Comparison of ENCODE assay signal across 18 cellular contexts in the genomic region with DNA sequence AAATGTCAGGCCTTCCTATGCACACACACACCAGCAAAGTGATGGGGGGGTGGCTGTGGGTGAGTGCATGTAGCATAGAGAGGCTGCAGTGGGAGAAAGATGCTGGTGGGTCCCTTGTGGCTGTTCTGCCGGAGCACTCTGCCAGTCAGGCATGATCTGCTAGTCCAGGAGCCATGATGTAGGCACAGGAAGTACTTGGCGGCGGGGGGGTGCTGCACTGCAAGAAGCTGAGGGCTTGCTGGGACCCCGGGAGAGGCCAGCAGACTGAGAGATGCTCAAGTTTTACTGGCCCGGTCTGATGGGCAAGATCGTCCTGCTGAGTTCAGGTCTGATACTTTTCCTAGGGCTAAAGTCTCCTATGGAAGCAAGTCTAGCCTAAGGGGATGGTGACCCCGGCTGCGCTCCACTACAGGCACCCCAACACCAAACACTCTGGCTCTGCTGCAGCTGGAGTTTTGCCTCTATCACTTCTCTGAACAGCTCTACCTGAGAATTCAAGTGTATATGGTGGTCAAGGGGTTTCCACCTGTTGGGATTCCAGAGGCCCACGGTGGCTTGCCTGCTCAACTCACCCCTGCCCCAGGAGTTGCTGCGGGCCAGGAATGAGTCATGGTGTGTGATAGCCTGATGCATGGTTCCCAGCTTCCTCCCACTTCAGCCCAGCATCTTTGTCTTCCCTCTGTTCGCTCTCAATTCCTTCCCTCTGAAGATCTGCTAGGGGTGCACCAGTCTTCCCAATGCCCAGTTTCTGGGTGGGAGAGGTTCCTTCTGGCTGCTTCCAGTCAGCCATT.
DNase-seq lines count a peak whose midpoint lies in the region; ATAC-seq, FAIRE-seq and TF ChIP-seq lines count a peak whose summit lies in the region.
"Had no signal": no experiment of that assay in that cellular context is flagged by ENCODE, and none has a peak within 500 bp of the region (broad histone marks: within the 10 kb centered on the region; RNA-seq: fewer than 3 reads in every experiment).

No MANE protein-coding gene starts in this region.

- H3K36me3 ChIP-seq in K562 (ENCODE audit: control insufficient read depth, insufficient read depth, low read length) (no peaks in the 10 kb centered on the region), kidney (ENCODE audit: control insufficient read depth in 1 of 2, insufficient read depth in 2 of 2, low read length in 2 of 2) (no peaks in the 10 kb centered on the region)
- H3K36me3 ChIP-seq: BLaER1 had no signal

- POLR2A ChIA-PET in K562 (lab: Yijun Ruan, JAX), result no interaction called here

- no peak for FAIRE-seq in K562 (lab: Jason Lieb, UNC)
- no peak for FAIRE-seq in kidney (lab: Jason Lieb, UNC)
- FAIRE-seq: GM19239, HepG2, HTR-8/SVneo had no signal

- no peak for TF ChIP-seq EP300 in K562 (IDR thresholded peaks at IDR 0.05; ENCODE audit: low read length)

- intact Hi-C loops in left ventricle myocardium superior (cut with micrococcal nuclease), result no loop called here
- intact Hi-C loops in left cardiac atrium (cut with DNase I), result no loop called here
- intact Hi-C loops in K562 (cut with micrococcal nuclease), result no loop called here
- intact Hi-C loops in kidney (cut with DNase I), result no loop called here

- DNase-seq in left ventricle myocardium superior, result peak; percentile 11
- DNase-seq in left cardiac atrium, result no peak
- DNase-seq in K562 (ENCODE audit: extremely low read depth in 1 of 4, low spot score in 3 of 4), result no peak
- peak; percentile 54 for DNase-seq in kidney
- DNase-seq in NCI-H510A (lab: John Stamatoyannopoulos, UW), result no peak
- DNase-seq in NOMO-1 treated with dmso at 0.1 percent for 144 hours (lab: John Stamatoyannopoulos, UW; ENCODE audit: unreplicated experiment), result no peak
- no peak for DNase-seq in NCI-H226
- DNase-seq: 8988T; AML-193; Caco-2; CD8-positive, alpha-beta memory T cell; GF-D8; H9 had no signal

- TF ChIP-seq POLR2A in K562 (conservative IDR thresholded peaks at IDR 0.05), result no peak

- in situ Hi-C loops in K562 (cut with MboI), result no loop called here

- no TSS peak for BruUV-seq in K562 (replicated peaks; lab: Mats Ljungman, UMichigan)

- CTCF ChIA-PET in K562 (lab: Yijun Ruan, JAX; ENCODE audit: low intra/inter-chr PET ratio), result no interaction called here

- no peak overlapping the region for H3K27ac ChIP-seq in K562 (ENCODE audit: extremely low read depth, low read depth, low read length)
- no peak overlapping the region for H3K27ac ChIP-seq in kidney (ENCODE audit: low read depth in 2 of 2, low read length in 2 of 2)
- H3K27ac ChIP-seq: BLaER1 had no signal

- TF ChIP-seq RAD21 in K562 (CRISPR knock-in tag; conservative IDR thresholded peaks at IDR 0.05 in 1 of 2, IDR thresholded peaks at IDR 0.05 in 1 of 2), result no peak

- peak overlapping the region; percentile 62; the same call in 1 of the 2 replicates for H2AFZ ChIP-seq in K562 (ENCODE audit: low read depth, low read length)

- H3K9ac ChIP-seq in K562 (ENCODE audit: insufficient read depth in 1 of 2, low read depth in 2 of 2, low read length in 2 of 2), result no peak overlapping the region
- no peak overlapping the region for H3K9ac ChIP-seq in kidney (ENCODE audit: low read length in 2 of 2)
- H3K9ac ChIP-seq: BLaER1 had no signal

- H3K4me2 ChIP-seq in K562 (ENCODE audit: insufficient read depth, low read length), result no peak overlapping the region
- H3K4me2 ChIP-seq: BLaER1 had no signal

- no peaks in the 10 kb centered on the region for H3K27me3 ChIP-seq in K562 (ENCODE audit: control insufficient read depth in 2 of 2, insufficient read depth in 2 of 2, low read length in 2 of 2)
- H3K27me3 ChIP-seq: BLaER1 had no signal

- ATAC-seq in left ventricle myocardium superior (no peak), left cardiac atrium (no peak), K562 (no peak)
- peak; percentile 20 for ATAC-seq in stimulated activated memory B cell treated with anti-CD40 and anti-IgM and Interleukin-4, amounts not matched to agents 10 μg/mL and 1 μg/mL and 100 μg/mL, for 72 hours
- ATAC-seq: HepG2 had no signal

- H3K9me3 ChIP-seq in K562 (replicated peaks; ENCODE audit: control insufficient read depth, insufficient read depth, low read depth, low read length), result no peaks in the 10 kb centered on the region
- peaks cover 0 to 4% of the 10 kb centered on the region in 2 donors for H3K9me3 ChIP-seq in kidney (ENCODE audit: control insufficient read depth in 1 of 2, low read length in 2 of 2)
- H3K9me3 ChIP-seq: BLaER1, Caco-2 had no signal

- no peak overlapping the region for H3K4me3 ChIP-seq in K562
- no peak overlapping the region for H3K4me3 ChIP-seq in kidney (ENCODE audit: low read length in 2 of 2)
- H3K4me3 ChIP-seq: BLaER1 had no signal

- H3K4me1 Mint-ChIP-seq in stimulated activated memory B cell treated with anti-CD40 and anti-IgM and Interleukin-4, amounts not matched to agents 10 μg/mL and 1 μg/mL and 100 μg/mL, for 72 hours, result no peaks in the 10 kb centered on the region
- H3K4me1 Mint-ChIP-seq: CD8-positive, alpha-beta memory T cell; H9 had no signal

- 44% methylated on average over 10 of the region's 11 CpGs for WGBS in K562 (ENCODE audit: insufficient coverage, low coverage, missing lambda C conversion rate)

- H3K27me3 Mint-ChIP-seq in stimulated activated memory B cell treated with anti-CD40 and anti-IgM and Interleukin-4, amounts not matched to agents 10 μg/mL and 1 μg/mL and 100 μg/mL, for 72 hours, result no peaks in the 10 kb centered on the region
- H3K27me3 Mint-ChIP-seq: CD8-positive, alpha-beta memory T cell had no signal

- no peaks in the 10 kb centered on the region for H3K36me3 Mint-ChIP-seq in stimulated activated memory B cell treated with anti-CD40 and anti-IgM and Interleukin-4, amounts not matched to agents 10 μg/mL and 1 μg/mL and 100 μg/mL, for 72 hours
- H3K36me3 Mint-ChIP-seq: CD8-positive, alpha-beta memory T cell had no signal

- H3K4me1 ChIP-seq in K562 (replicated peaks in 1 of 2; ENCODE audit: control insufficient read depth in 2 of 2, insufficient read depth in 2 of 2, low read length in 2 of 2), result peaks cover 4 to 5% of the 10 kb centered on the region in 2 experiments; a peak in 1 of 5 replicates
- H3K4me1 ChIP-seq in kidney (ENCODE audit: control insufficient read depth in 1 of 2, insufficient read depth in 1 of 2, low read depth in 1 of 2, low read length in 2 of 2), result no peaks in the 10 kb centered on the region
- H3K4me1 ChIP-seq: BLaER1, Caco-2 had no signal

- H3K9me3 Mint-ChIP-seq in stimulated activated memory B cell treated with anti-CD40 and anti-IgM and Interleukin-4, amounts not matched to agents 10 μg/mL and 1 μg/mL and 100 μg/mL, for 72 hours, result peaks cover 5% of the 10 kb centered on the region

- TF ChIP-seq CTCF in K562 (IDR thresholded peaks at IDR 0.05 in 2 of 3, conservative IDR thresholded peaks at IDR 0.05 in 1 of 3; ENCODE audit: insufficient read depth in 2 of 3, low read depth in 1 of 3, low read length in 3 of 3), result no peak
- TF ChIP-seq CTCF in kidney (IDR thresholded peaks at IDR 0.05; ENCODE audit: borderline replicate concordance, extremely low read depth, insufficient read depth), result no peak

- H4K20me1 ChIP-seq in K562 (replicated peaks; ENCODE audit: control insufficient read depth, insufficient read depth, low read length), result no peaks in the 10 kb centered on the region
- H4K20me1 ChIP-seq: BLaER1 had no signal

- H3K9me1 ChIP-seq in K562 (ENCODE audit: control insufficient read depth, insufficient read depth, low read length), result no peaks in the 10 kb centered on the region

- no peak overlapping the region for H3K4me3 Mint-ChIP-seq in stimulated activated memory B cell treated with anti-CD40 and anti-IgM and Interleukin-4, amounts not matched to agents 10 μg/mL and 1 μg/mL and 100 μg/mL, for 72 hours
- H3K4me3 Mint-ChIP-seq: CD8-positive, alpha-beta memory T cell; H9 had no signal

- H3K27ac Mint-ChIP-seq in stimulated activated memory B cell treated with anti-CD40 and anti-IgM and Interleukin-4, amounts not matched to agents 10 μg/mL and 1 μg/mL and 100 μg/mL, for 72 hours, result no peak overlapping the region
- H3K27ac Mint-ChIP-seq: CD8-positive, alpha-beta memory T cell had no signal

- H3K79me2 ChIP-seq in K562 (ENCODE audit: control insufficient read depth, insufficient read depth, low read length), result no peaks in the 10 kb centered on the region

TF ChIP-seq in K562, 482 proteins besides CTCF, POLR2A, EP300 and RAD21 (continues in another document):
- no peak for TF ChIP-seq POLR2AphosphoS5 (IDR thresholded peaks at IDR 0.05; ENCODE audit: control insufficient read depth, insufficient read depth, low read depth, low read length)
- no peak for TF ChIP-seq FOXK2 (conservative IDR thresholded peaks at IDR 0.05 in 1 of 2, IDR thresholded peaks at IDR 0.05 in 1 of 2; ENCODE audit: low read depth in 2 of 2)
- TF ChIP-seq, protein P1, sequence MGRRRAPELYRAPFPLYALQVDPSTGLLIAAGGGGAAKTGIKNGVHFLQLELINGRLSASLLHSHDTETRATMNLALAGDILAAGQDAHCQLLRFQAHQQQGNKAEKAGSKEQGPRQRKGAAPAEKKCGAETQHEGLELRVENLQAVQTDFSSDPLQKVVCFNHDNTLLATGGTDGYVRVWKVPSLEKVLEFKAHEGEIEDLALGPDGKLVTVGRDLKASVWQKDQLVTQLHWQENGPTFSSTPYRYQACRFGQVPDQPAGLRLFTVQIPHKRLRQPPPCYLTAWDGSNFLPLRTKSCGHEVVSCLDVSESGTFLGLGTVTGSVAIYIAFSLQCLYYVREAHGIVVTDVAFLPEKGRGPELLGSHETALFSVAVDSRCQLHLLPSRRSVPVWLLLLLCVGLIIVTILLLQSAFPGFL (CRISPR knock-in tag; IDR thresholded peaks at IDR 0.05), result no peak
- TF ChIP-seq, protein P2, sequence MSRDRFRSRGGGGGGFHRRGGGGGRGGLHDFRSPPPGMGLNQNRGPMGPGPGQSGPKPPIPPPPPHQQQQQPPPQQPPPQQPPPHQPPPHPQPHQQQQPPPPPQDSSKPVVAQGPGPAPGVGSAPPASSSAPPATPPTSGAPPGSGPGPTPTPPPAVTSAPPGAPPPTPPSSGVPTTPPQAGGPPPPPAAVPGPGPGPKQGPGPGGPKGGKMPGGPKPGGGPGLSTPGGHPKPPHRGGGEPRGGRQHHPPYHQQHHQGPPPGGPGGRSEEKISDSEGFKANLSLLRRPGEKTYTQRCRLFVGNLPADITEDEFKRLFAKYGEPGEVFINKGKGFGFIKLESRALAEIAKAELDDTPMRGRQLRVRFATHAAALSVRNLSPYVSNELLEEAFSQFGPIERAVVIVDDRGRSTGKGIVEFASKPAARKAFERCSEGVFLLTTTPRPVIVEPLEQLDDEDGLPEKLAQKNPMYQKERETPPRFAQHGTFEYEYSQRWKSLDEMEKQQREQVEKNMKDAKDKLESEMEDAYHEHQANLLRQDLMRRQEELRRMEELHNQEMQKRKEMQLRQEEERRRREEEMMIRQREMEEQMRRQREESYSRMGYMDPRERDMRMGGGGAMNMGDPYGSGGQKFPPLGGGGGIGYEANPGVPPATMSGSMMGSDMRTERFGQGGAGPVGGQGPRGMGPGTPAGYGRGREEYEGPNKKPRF (IDR thresholded peaks at IDR 0.05; ENCODE audit: low read depth, low read length), result no peak
- no peak for TF ChIP-seq TAF9B (IDR thresholded peaks at IDR 0.05; ENCODE audit: partially characterized antibody)
- TF ChIP-seq LCOR (CRISPR knock-in tag; IDR thresholded peaks at IDR 0.05), result no peak
- no peak for TF ChIP-seq ZNF668 (CRISPR knock-in tag; IDR thresholded peaks at IDR 0.05)
- TF ChIP-seq ZNF253 (CRISPR knock-in tag; conservative IDR thresholded peaks at IDR 0.05), result no peak

Comparison
In these comparisons a context has a peak if more than half of its experiments do, and no peak if none do; other contexts are left out.
1. DNase-seq: peak in left ventricle myocardium superior (single experiment) and kidney (single experiment); none in left cardiac atrium (single experiment), K562 (0 of 4), NCI-H510A (single experiment), NOMO-1 treated with dmso at 0.1 percent for 144 hours (single experiment) and NCI-H226 (single experiment).